In genomic region chr1:93042822-93043557, GRCh38 we compare ENCODE assay signal across 10 cellular contexts. TPM values are rescaled to one million over a fixed set of nuclear protein-coding genes. Genes with fewer than 3 reads are reported as not detected.
DNase-seq lines count a peak whose midpoint lies in the region; ATAC-seq and TF ChIP-seq lines count a peak whose summit lies in the region.
"Had no signal": no experiment of that assay in that cellular context is flagged by ENCODE, and none has a peak within 500 bp of the region (broad histone marks: within the 10 kb centered on the region; RNA-seq: fewer than 3 reads in every experiment).

No MANE protein-coding gene starts in this region.

- peak; percentile 17 for ATAC-seq in HG02678 (IDR thresholded peaks at IDR 0.05; ENCODE audit: unreplicated experiment)
- no peak for ATAC-seq in GM19395 (IDR thresholded peaks at IDR 0.05; ENCODE audit: unreplicated experiment)
- ATAC-seq: PC-3 had no signal

- DNase-seq in GM12865 (ENCODE audit: low read depth) (no peak), globus pallidus (ENCODE audit: low spot score) (no peak), HuH-7.5 (ENCODE audit: low spot score) (no peak)
- no peak for DNase-seq in activated naive CD8-positive, alpha-beta T cell treated with anti-CD3 and anti-CD28 coated beads for 36 hours
- DNase-seq: glutamatergic neuron, NCI-H1694 treated with DMSO at 0.1 percent for 48 hours, PC-3 had no signal

- H3K27ac Mint-ChIP-seq in activated naive CD8-positive, alpha-beta T cell treated with anti-CD3 and anti-CD28 coated beads for 36 hours = peak overlapping the region; percentile 95

- H3K9me3 Mint-ChIP-seq in activated naive CD8-positive, alpha-beta T cell treated with anti-CD3 and anti-CD28 coated beads for 36 hours = no peaks in the 10 kb centered on the region

- H3K27me3 ChIP-seq in rectal smooth muscle tissue (ENCODE audit: control insufficient read depth, insufficient read depth, low read length) = no peaks in the 10 kb centered on the region

- H3K36me3 ChIP-seq in rectal smooth muscle tissue (ENCODE audit: control insufficient read depth, insufficient read depth, low read length) = no peaks in the 10 kb centered on the region

- peak overlapping the region; percentile 55 for H3K4me3 ChIP-seq in GM12865 (ENCODE audit: low read depth, low read length)
- H3K4me3 ChIP-seq in rectal smooth muscle tissue (ENCODE audit: low read length) = peak overlapping the region; percentile 49

- no peaks in the 10 kb centered on the region for H3K36me3 Mint-ChIP-seq in activated naive CD8-positive, alpha-beta T cell treated with anti-CD3 and anti-CD28 coated beads for 36 hours

- TF ChIP-seq CTCF in GM12865 (IDR thresholded peaks at IDR 0.05; ENCODE audit: insufficient read depth, low read depth, low read length, missing control alignments) = no peak

- no peaks in the 10 kb centered on the region for H3K27me3 Mint-ChIP-seq in activated naive CD8-positive, alpha-beta T cell treated with anti-CD3 and anti-CD28 coated beads for 36 hours

- H3K4me1 Mint-ChIP-seq in activated naive CD8-positive, alpha-beta T cell treated with anti-CD3 and anti-CD28 coated beads for 36 hours = peaks cover 22% of the 10 kb centered on the region

- H3K4me3 Mint-ChIP-seq in activated naive CD8-positive, alpha-beta T cell treated with anti-CD3 and anti-CD28 coated beads for 36 hours = peak overlapping the region; percentile 72

- no peaks in the 10 kb centered on the region for H3K4me1 ChIP-seq in rectal smooth muscle tissue (ENCODE audit: control insufficient read depth, insufficient read depth, low read length)

- no peak overlapping the region for H3K27ac ChIP-seq in rectal smooth muscle tissue (ENCODE audit: low read depth, low read length)

- H3K9ac ChIP-seq in rectal smooth muscle tissue (ENCODE audit: low read length) = no peak overlapping the region

RNA-seq across cellular contexts. Expression of gene MTF2, which starts 36.1 kb away (rescaled TPM):
- 10 to 100 TPM; 49.6 to 59.4 TPM for total RNA-seq in activated naive CD8-positive, alpha-beta T cell treated with anti-CD3 and anti-CD28 coated beads for 36 hours
